ENCODE assay signal across 22 cellular contexts in the genomic region with DNA sequence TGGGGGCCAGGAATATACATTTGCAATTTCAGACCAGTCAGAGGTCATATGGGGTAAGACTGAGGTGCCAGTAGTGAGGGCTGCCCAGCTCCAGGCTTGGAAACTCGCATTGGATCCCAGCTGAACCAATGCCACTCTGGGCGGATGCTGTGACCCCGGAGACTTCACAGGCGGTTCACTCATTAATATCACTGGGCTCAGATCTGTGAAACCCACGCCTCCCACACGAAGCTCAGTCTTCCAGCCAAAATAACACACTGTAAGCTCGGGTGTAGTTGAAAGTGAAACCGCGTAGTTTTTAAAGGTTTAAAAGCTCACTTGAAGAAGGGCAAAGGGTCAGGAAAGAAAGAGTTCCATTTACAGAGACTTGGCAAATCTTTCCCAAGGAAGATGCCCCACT.
A peak's percentile ranks its signal among the peaks of the same experiment; 100 is the strongest.
DNase-seq lines count a peak whose midpoint lies in the region; TF ChIP-seq lines count a peak whose summit lies in the region.
"Had no signal": no experiment of that assay in that cellular context is flagged by ENCODE, and none has a peak within 500 bp of the region (broad histone marks: within the 10 kb centered on the region; RNA-seq: fewer than 3 reads in every experiment).

No MANE protein-coding gene starts in this region.

- TF ChIP-seq CTCF in choroid plexus epithelial cell (conservative IDR thresholded peaks at IDR 0.05; ENCODE audit: low read depth, low read length), result no peak
- TF ChIP-seq CTCF in type B pancreatic cell (conservative IDR thresholded peaks at IDR 0.05), result no peak

- DNase-seq in OCI-M1 (lab: John Stamatoyannopoulos, UW) (peak; percentile 20), choroid plexus epithelial cell (ENCODE audit: low read depth) (peak; percentile 41), iris pigment epithelial cell (ENCODE audit: low read depth) (peak; percentile 50), renal cortical epithelial cell (ENCODE audit: low read depth) (peak; percentile 18), iPS-NIHi7 (ENCODE audit: extremely low spot score) (no peak), HEK293T (ENCODE audit: extremely low spot score) (no peak), type B pancreatic cell (ENCODE audit: extremely low spot score, unreplicated experiment) (no peak), C1 segment of cervical spinal cord (lab: John Stamatoyannopoulos, UW) (no peak)
- DNase-seq: activated CD4-positive, alpha-beta T cell treated with anti-CD3 and anti-CD28 coated beads for 1 hour; activated effector memory CD4-positive, alpha-beta T cell treated with Interleukin-2 at 50 U/mL for 16 hours; anterior cingulate cortex; Calu3; cortex of kidney; MV-4-11; NCI-H2081 treated with DMSO at 0.1 percent for 48 hours; NCI-H524; stimulated activated CD4-positive, alpha-beta T cell treated with anti-CD3 and anti-CD28 coated beads, Interleukin-12 subunit alpha, Interleukin-12 subunit beta, amount 100 ng/mL, for 4 hours; trophoblast cell had no signal

- no peak overlapping the region for H3K27ac Mint-ChIP-seq in type B pancreatic cell
- H3K27ac Mint-ChIP-seq: B cell; IgD-negative memory B cell; stimulated activated memory B cell treated with anti-CD40 and anti-IgM and Interleukin-4, amounts not matched to agents 10 μg/mL and 1 μg/mL and 100 μg/mL, for 72 hours had no signal

- peaks cover 54% of the 10 kb centered on the region for H3K27me3 Mint-ChIP-seq in type B pancreatic cell

- no peaks in the 10 kb centered on the region for H3K36me3 Mint-ChIP-seq in type B pancreatic cell
- H3K36me3 Mint-ChIP-seq: stimulated activated memory B cell treated with anti-CD40 and anti-IgM and Interleukin-4, amounts not matched to agents 10 μg/mL and 1 μg/mL and 100 μg/mL, for 72 hours had no signal

- H3K4me3 ChIP-seq in choroid plexus epithelial cell (ENCODE audit: low read depth, low read length), result no peak overlapping the region
- H3K4me3 ChIP-seq: SJSA1 had no signal

- CTCF ChIA-PET in HEK293T (lab: Yijun Ruan, JAX), result no interaction called here

- no peak overlapping the region for H3K4me3 Mint-ChIP-seq in type B pancreatic cell
- H3K4me3 Mint-ChIP-seq: B cell; IgD-negative memory B cell; stimulated activated memory B cell treated with anti-CD40 and anti-IgM and Interleukin-4, amounts not matched to agents 10 μg/mL and 1 μg/mL and 100 μg/mL, for 72 hours had no signal

- H3K4me1 Mint-ChIP-seq in type B pancreatic cell (ENCODE audit: unreplicated experiment), result peaks cover 14% of the 10 kb centered on the region
- H3K4me1 Mint-ChIP-seq: B cell; stimulated activated memory B cell treated with anti-CD40 and anti-IgM and Interleukin-4, amounts not matched to agents 10 μg/mL and 1 μg/mL and 100 μg/mL, for 72 hours had no signal

- POLR2A ChIA-PET in HEK293T (lab: Yijun Ruan, JAX), result interaction anchor here (1.3 kb wide), 1 partner anchor 265 kb away, joined by 3 read pairs; no protein-coding TSS in a partner anchor

- peaks cover 4% of the 10 kb centered on the region for H3K9me3 Mint-ChIP-seq in type B pancreatic cell
- H3K9me3 Mint-ChIP-seq: IgD-negative memory B cell; stimulated activated memory B cell treated with anti-CD40 and anti-IgM and Interleukin-4, amounts not matched to agents 10 μg/mL and 1 μg/mL and 100 μg/mL, for 72 hours had no signal

TF ChIP-seq in HEK293T, 16 proteins besides CTCF, POLR2A, EP300 and RAD21:
- TF ChIP-seq FOXA1 (IDR thresholded peaks at IDR 0.05) (no peak), SP1 (IDR thresholded peaks at IDR 0.05) (no peak), NFRKB (IDR thresholded peaks at IDR 0.05) (no peak), BHLHE40 (IDR thresholded peaks at IDR 0.05; ENCODE audit: borderline replicate concordance) (no peak), TARDBP (IDR thresholded peaks at IDR 0.05) (no peak), FOXM1 (IDR thresholded peaks at IDR 0.05; ENCODE audit: borderline replicate concordance) (no peak), ARNT (IDR thresholded peaks at IDR 0.05) (no peak), L3MBTL2 (conservative IDR thresholded peaks at IDR 0.05) (no peak), LEF1 (IDR thresholded peaks at IDR 0.05; ENCODE audit: borderline replicate concordance) (no peak), ELF4 (IDR thresholded peaks at IDR 0.05) (no peak), SUZ12 (IDR thresholded peaks at IDR 0.05) (no peak), FOXK2 (IDR thresholded peaks at IDR 0.05) (no peak), HDGF (IDR thresholded peaks at IDR 0.05; ENCODE audit: borderline replicate concordance) (no peak), CTBP1 (IDR thresholded peaks at IDR 0.05; ENCODE audit: borderline replicate concordance) (no peak), ZNF384 (IDR thresholded peaks at IDR 0.05) (no peak)
- TF ChIP-seq, protein P1, sequence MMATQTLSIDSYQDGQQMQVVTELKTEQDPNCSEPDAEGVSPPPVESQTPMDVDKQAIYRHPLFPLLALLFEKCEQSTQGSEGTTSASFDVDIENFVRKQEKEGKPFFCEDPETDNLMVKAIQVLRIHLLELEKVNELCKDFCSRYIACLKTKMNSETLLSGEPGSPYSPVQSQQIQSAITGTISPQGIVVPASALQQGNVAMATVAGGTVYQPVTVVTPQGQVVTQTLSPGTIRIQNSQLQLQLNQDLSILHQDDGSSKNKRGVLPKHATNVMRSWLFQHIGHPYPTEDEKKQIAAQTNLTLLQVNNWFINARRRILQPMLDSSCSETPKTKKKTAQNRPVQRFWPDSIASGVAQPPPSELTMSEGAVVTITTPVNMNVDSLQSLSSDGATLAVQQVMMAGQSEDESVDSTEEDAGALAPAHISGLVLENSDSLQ (IDR thresholded peaks at IDR 0.05), result no peak

Comparison
In these comparisons a context has a peak if more than half of its experiments do, and no peak if none do; other contexts are left out.
1. DNase-seq: peak in OCI-M1 (single experiment), choroid plexus epithelial cell (single experiment), iris pigment epithelial cell (single experiment) and renal cortical epithelial cell (single experiment); none in iPS-NIHi7 (single experiment), HEK293T (single experiment), type B pancreatic cell (single experiment) and C1 segment of cervical spinal cord (0 of 14).